Comparison of ENCODE assay signal across 10 cellular contexts in genomic region chr3:134291300-134292254, GRCh38. TPM values are rescaled to one million over a fixed set of nuclear protein-coding genes. Genes with fewer than 3 reads are reported as not detected.
DNase-seq lines count a peak whose midpoint lies in the region; ATAC-seq and TF ChIP-seq lines count a peak whose summit lies in the region.
"Had no signal": no experiment of that assay in that cellular context is flagged by ENCODE, and none has a peak within 500 bp of the region (broad histone marks: within the 10 kb centered on the region; RNA-seq: fewer than 3 reads in every experiment).

No MANE protein-coding gene starts in this region.

- no peak overlapping the region for H2BK15ac ChIP-seq in mesenchymal stem cell (ENCODE audit: low read depth, poor library complexity, severe bottlenecking)

- no peak overlapping the region for H2AK5ac ChIP-seq in mesenchymal stem cell (ENCODE audit: low read length, severe bottlenecking)

- H3K27me3 ChIP-seq in mesenchymal stem cell (ENCODE audit: control insufficient read depth in 1 of 2, insufficient read depth in 1 of 2, low read length in 2 of 2) (no peaks in the 10 kb centered on the region), vagina (no peaks in the 10 kb centered on the region)
- H3K27me3 ChIP-seq: foreskin keratinocyte had no signal

- no peak overlapping the region for H3K4me3 Mint-ChIP-seq in chondrocyte (ENCODE audit: unreplicated experiment)
- no peak overlapping the region for H3K4me3 Mint-ChIP-seq in stimulated activated naive CD8-positive, alpha-beta T cell treated with anti-CD3 and anti-CD28 coated beads, Interleukin-15, amount 100 ng/mL, for 72 hours

- peak; percentile 49 for DNase-seq in activated CD8-positive, alpha-beta memory T cell treated with anti-CD3 and anti-CD28 coated beads for 24 hours
- DNase-seq in activated CD8-positive, alpha-beta memory T cell treated with anti-CD3 and anti-CD28 coated beads, Interleukin-2, amount 50 U/mL, for 4 hours: no peak
- DNase-seq in chondrocyte (ENCODE audit: low spot score) (no peak), mesenchymal stem cell (peak; percentile 68), vagina (ENCODE audit: extremely low spot score in 2 of 2) (no peak), NCI-H2227 treated with DMSO at 0.1 percent for 48 hours (lab: John Stamatoyannopoulos, UW) (no peak)
- DNase-seq in stimulated activated naive CD8-positive, alpha-beta T cell treated with anti-CD3 and anti-CD28 coated beads, Interleukin-15, amount 100 ng/mL, for 72 hours: no peak
- DNase-seq: foreskin keratinocyte had no signal

- no peaks in the 10 kb centered on the region for H3K79me1 ChIP-seq in mesenchymal stem cell (replicated peaks; ENCODE audit: low read length, poor library complexity, severe bottlenecking)

- peaks cover 5% of the 10 kb centered on the region for H3K9me3 Mint-ChIP-seq in chondrocyte (ENCODE audit: low read depth)
- peaks cover 0 to 8% of the 10 kb centered on the region in 2 donors for H3K9me3 Mint-ChIP-seq in stimulated activated naive CD8-positive, alpha-beta T cell treated with anti-CD3 and anti-CD28 coated beads, Interleukin-15, amount 100 ng/mL, for 72 hours

- no peak overlapping the region for H4K91ac ChIP-seq in mesenchymal stem cell (ENCODE audit: low read length)

- H2BK5ac ChIP-seq in mesenchymal stem cell (ENCODE audit: low read depth, low read length, poor library complexity, severe bottlenecking): no peak overlapping the region

- H3K4me1 ChIP-seq in mesenchymal stem cell (ENCODE audit: control insufficient read depth, insufficient read depth, low read depth, low read length) (no peaks in the 10 kb centered on the region), vagina (peaks cover 14% of the 10 kb centered on the region)
- H3K4me1 ChIP-seq: foreskin keratinocyte had no signal

- peaks cover 9% of the 10 kb centered on the region for H3K4me1 Mint-ChIP-seq in chondrocyte (ENCODE audit: low read depth)
- H3K4me1 Mint-ChIP-seq in stimulated activated naive CD8-positive, alpha-beta T cell treated with anti-CD3 and anti-CD28 coated beads, Interleukin-15, amount 100 ng/mL, for 72 hours: no peaks in the 10 kb centered on the region

- H3K4ac ChIP-seq in mesenchymal stem cell (ENCODE audit: low read depth in 1 of 2, low read length in 2 of 2): no peak overlapping the region

- H3K36me3 ChIP-seq in mesenchymal stem cell (ENCODE audit: control insufficient read depth in 1 of 2, insufficient read depth in 2 of 2, low read depth in 1 of 2, low read length in 2 of 2) (no peaks in the 10 kb centered on the region), vagina (no peaks in the 10 kb centered on the region)

- H3K9ac ChIP-seq in mesenchymal stem cell (ENCODE audit: low read length): peak overlapping the region; percentile 48

- H3K9me3 ChIP-seq in mesenchymal stem cell (ENCODE audit: control insufficient read depth, low read length) (peaks cover 4% of the 10 kb centered on the region), vagina (no peaks in the 10 kb centered on the region)

- no peak overlapping the region for H3K14ac ChIP-seq in mesenchymal stem cell (ENCODE audit: low read length in 2 of 2)

- peak overlapping the region in 1 of 2 experiments; percentile 64 for H3K18ac ChIP-seq in mesenchymal stem cell (ENCODE audit: low read depth in 1 of 2, low read length in 2 of 2)

- no peaks in the 10 kb centered on the region for H3K36me3 Mint-ChIP-seq in chondrocyte (ENCODE audit: low read depth)

- peak overlapping the region; percentile 52 for H4K8ac ChIP-seq in mesenchymal stem cell (ENCODE audit: low read length)

- H2BK12ac ChIP-seq in mesenchymal stem cell (ENCODE audit: low read length in 2 of 2): peak overlapping the region in 1 of 2 experiments; percentile 34

- no peaks in the 10 kb centered on the region for H3K27me3 Mint-ChIP-seq in chondrocyte (ENCODE audit: low read depth)
- peaks cover 41% of the 10 kb centered on the region for H3K27me3 Mint-ChIP-seq in stimulated activated naive CD8-positive, alpha-beta T cell treated with anti-CD3 and anti-CD28 coated beads, Interleukin-15, amount 100 ng/mL, for 72 hours

- TF ChIP-seq POLR2A in vagina (IDR thresholded peaks at IDR 0.05): no peak

- intact Hi-C loops in vagina (cut with DNase I): loop anchor here (5.0 kb wide), 1 partner anchor 79 kb away; no protein-coding TSS in a partner anchor

- peak overlapping the region; percentile 18 for H2AFZ ChIP-seq in mesenchymal stem cell (ENCODE audit: low read depth, low read length)

- peak overlapping the region; percentile 78 for H3K27ac Mint-ChIP-seq in chondrocyte (ENCODE audit: unreplicated experiment)
- no peak overlapping the region for H3K27ac Mint-ChIP-seq in stimulated activated naive CD8-positive, alpha-beta T cell treated with anti-CD3 and anti-CD28 coated beads, Interleukin-15, amount 100 ng/mL, for 72 hours

- ATAC-seq in stimulated activated naive CD8-positive, alpha-beta T cell treated with anti-CD3 and anti-CD28 coated beads, Interleukin-15, amount 100 ng/mL, for 72 hours: no peak
- ATAC-seq in HG03342 (IDR thresholded peaks at IDR 0.05; ENCODE audit: unreplicated experiment): no peak
- ATAC-seq: foreskin keratinocyte had no signal

- no peak overlapping the region for H3K4me2 ChIP-seq in mesenchymal stem cell (ENCODE audit: low read length, poor library complexity, severe bottlenecking)

- no peak overlapping the region for H3K23ac ChIP-seq in mesenchymal stem cell (ENCODE audit: low read length in 2 of 2)

- no peak for TF ChIP-seq CTCF in chondrocyte (IDR thresholded peaks at IDR 0.05)
- TF ChIP-seq CTCF in vagina (IDR thresholded peaks at IDR 0.05): no peak

- H2BK120ac ChIP-seq in mesenchymal stem cell (ENCODE audit: low read depth, low read length): no peak overlapping the region

- H3K27ac ChIP-seq in mesenchymal stem cell (ENCODE audit: low read length, poor library complexity, severe bottlenecking) (no peak overlapping the region), vagina (peak overlapping the region; percentile 44)
- H3K27ac ChIP-seq: foreskin keratinocyte had no signal

- H3K4me3 ChIP-seq in mesenchymal stem cell (ENCODE audit: insufficient read depth in 1 of 2, low read depth in 1 of 2, low read length in 2 of 2): no peak overlapping the region
- no peak overlapping the region for H3K4me3 ChIP-seq in vagina
- H3K4me3 ChIP-seq: skin epidermis had no signal

- WGBS in mesenchymal stem cell: 80% methylated on average over 1 of the region's 4 CpGs

RNA-seq across cellular contexts. Expression of gene RYK, which starts 40.9 kb away (rescaled TPM):
- total RNA-seq in chondrocyte: 49.6 to 57.8 TPM (median 57.6 TPM) in 3 replicates
- 44.0 TPM for polyA plus RNA-seq in mesenchymal stem cell (2013, experiment 1 of 2)
- 43.8 TPM for polyA plus RNA-seq in mesenchymal stem cell (2013, experiment 2 of 2)
- 102 TPM for total RNA-seq in vagina

Comparison
In these comparisons a context has a peak if more than half of its experiments do, and no peak if none do; other contexts are left out.
1. DNase-seq: peak in activated CD8-positive, alpha-beta memory T cell treated with anti-CD3 and anti-CD28 coated beads for 24 hours (single experiment) and mesenchymal stem cell (single experiment); none in activated CD8-positive, alpha-beta memory T cell treated with anti-CD3 and anti-CD28 coated beads, Interleukin-2, amount 50 U/mL, for 4 hours (single experiment), chondrocyte (single experiment), vagina (0 of 2), stimulated activated naive CD8-positive, alpha-beta T cell treated with anti-CD3 and anti-CD28 coated beads, Interleukin-15, amount 100 ng/mL, for 72 hours (0 of 2) and NCI-H2227 treated with DMSO at 0.1 percent for 48 hours (single experiment).